Comparison of ENCODE assay signal across 8 cellular contexts in the genomic region with DNA sequence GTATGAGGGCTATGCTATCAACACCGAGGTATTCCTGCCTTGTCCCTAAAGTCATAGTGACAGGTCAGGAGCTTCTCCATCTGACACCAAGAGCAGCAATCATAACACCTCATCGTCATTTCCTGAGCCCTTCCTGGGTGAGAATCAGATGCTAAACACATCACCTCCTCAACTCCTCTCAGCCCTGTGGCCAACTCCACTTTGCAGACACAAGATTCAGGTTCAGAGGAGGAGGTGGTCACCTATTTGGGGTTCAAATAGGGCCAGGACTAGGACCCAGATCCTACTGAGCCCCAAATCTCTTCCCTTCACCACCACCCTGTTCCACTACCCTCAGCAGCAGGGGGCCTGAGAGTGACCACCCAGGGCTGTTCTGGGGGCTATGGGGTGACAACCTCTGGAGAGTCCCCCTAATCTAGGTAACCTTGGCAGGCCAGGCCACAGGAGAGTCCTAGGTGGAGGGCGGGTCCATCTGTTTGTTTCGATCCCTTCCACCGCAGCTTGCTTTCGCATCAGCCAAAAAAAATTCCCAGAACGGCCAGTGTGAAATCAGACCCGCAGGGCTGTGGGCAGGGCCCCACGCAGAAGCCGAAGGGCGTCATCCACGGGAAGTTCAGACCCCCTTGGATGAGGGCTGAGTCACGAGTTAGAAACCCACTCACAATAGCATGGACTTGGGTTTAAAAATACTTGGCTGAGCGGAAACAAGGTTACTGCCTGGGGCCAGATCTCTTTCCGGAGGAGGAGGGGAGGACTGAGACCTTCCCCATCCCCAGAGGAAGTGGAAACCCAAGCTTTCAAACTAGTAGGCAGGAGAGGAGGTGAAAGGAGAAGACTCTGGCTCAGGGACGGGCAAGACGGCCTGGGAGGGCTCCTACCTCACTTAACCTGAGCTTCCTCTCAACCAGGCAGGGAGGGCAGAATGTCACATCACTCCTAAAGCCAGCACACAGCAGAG. TPM values are rescaled to one million over a fixed set of nuclear protein-coding genes. Genes with fewer than 3 reads are reported as not detected.
A peak's percentile ranks its signal among the peaks of the same experiment; 100 is the strongest.
DNase-seq lines count a peak whose midpoint lies in the region; ATAC-seq and TF ChIP-seq lines count a peak whose summit lies in the region.

No MANE protein-coding gene starts in this region.

- 0 out of 2 replicates have a peak, but pooled peaks cover 4% of the 10 kb centered on the region for H3K4me1 ChIP-seq in Caco-2

- TF ChIP-seq CTCF in chondrocyte (IDR thresholded peaks at IDR 0.05) (no peak), mesothelial cell of epicardium (IDR thresholded peaks at IDR 0.05; ENCODE audit: unreplicated experiment) (no peak), Caco-2 (IDR thresholded peaks at IDR 0.05; ENCODE audit: insufficient read depth in 1 of 2, low read depth in 1 of 2, low read length in 1 of 2, severe bottlenecking in 1 of 2, unreplicated experiment in 1 of 2) (no peak)

- H3K4me3 Mint-ChIP-seq in T-helper 17 cell (peak overlapping the region; percentile 94), chondrocyte (ENCODE audit: unreplicated experiment) (peak overlapping the region; percentile 49), mesothelial cell of epicardium (no peak overlapping the region), Caco-2 (ENCODE audit: unreplicated experiment) (no peak overlapping the region)

- H3K36me3 ChIP-seq in Caco-2 (ENCODE audit: control insufficient read depth, insufficient read depth, low read length), result no peaks in the 10 kb centered on the region

- no peaks in the 10 kb centered on the region for H3K9me3 Mint-ChIP-seq in chondrocyte (ENCODE audit: low read depth)
- peaks cover 5% of the 10 kb centered on the region for H3K9me3 Mint-ChIP-seq in mesothelial cell of epicardium
- no peaks in the 10 kb centered on the region for H3K9me3 Mint-ChIP-seq in Caco-2 (ENCODE audit: unreplicated experiment)

- H3K27me3 Mint-ChIP-seq in T-helper 17 cell, result no peaks in the 10 kb centered on the region
- H3K27me3 Mint-ChIP-seq in chondrocyte (ENCODE audit: low read depth), result no peaks in the 10 kb centered on the region
- H3K27me3 Mint-ChIP-seq in mesothelial cell of epicardium (ENCODE audit: low read depth), result no peaks in the 10 kb centered on the region
- no peaks in the 10 kb centered on the region for H3K27me3 Mint-ChIP-seq in Caco-2 (ENCODE audit: insufficient read depth, unreplicated experiment)

- H3K9me3 ChIP-seq in T-helper 17 cell (ENCODE audit: control insufficient read depth, low read length, poor library complexity, severe bottlenecking) (no peaks in the 10 kb centered on the region), Caco-2 (peaks cover 7% of the 10 kb centered on the region; the same call in 1 of the 2 replicates)

- H3K27me3 ChIP-seq in Caco-2 (replicated peaks; ENCODE audit: control insufficient read depth, insufficient read depth, low read length), result no peaks in the 10 kb centered on the region

- peak overlapping the region; percentile 96 for H3K27ac Mint-ChIP-seq in T-helper 17 cell
- peak overlapping the region; percentile 89 for H3K27ac Mint-ChIP-seq in chondrocyte (ENCODE audit: unreplicated experiment)
- peak overlapping the region; percentile 2 for H3K27ac Mint-ChIP-seq in mesothelial cell of epicardium
- no peak overlapping the region for H3K27ac Mint-ChIP-seq in Caco-2 (ENCODE audit: unreplicated experiment)

- peak; percentile 33 for ATAC-seq in HG03066 (IDR thresholded peaks at IDR 0.05; ENCODE audit: low read depth, unreplicated experiment)
- peak; percentile 48 for ATAC-seq in T-helper 17 cell
- no peak for ATAC-seq in GM18520 (IDR thresholded peaks at IDR 0.05; ENCODE audit: unreplicated experiment)

- H3K36me3 Mint-ChIP-seq in T-helper 17 cell (ENCODE audit: low read depth), result peaks cover 5% of the 10 kb centered on the region
- no peaks in the 10 kb centered on the region for H3K36me3 Mint-ChIP-seq in chondrocyte (ENCODE audit: low read depth)
- H3K36me3 Mint-ChIP-seq in mesothelial cell of epicardium, result peaks cover 5% of the 10 kb centered on the region
- no peaks in the 10 kb centered on the region for H3K36me3 Mint-ChIP-seq in Caco-2 (ENCODE audit: insufficient read depth, unreplicated experiment)

- H3K4me1 Mint-ChIP-seq in T-helper 17 cell (peaks cover 66% of the 10 kb centered on the region), chondrocyte (ENCODE audit: low read depth) (peaks cover 51% of the 10 kb centered on the region), mesothelial cell of epicardium (peaks cover 13% of the 10 kb centered on the region), Caco-2 (ENCODE audit: low read depth, unreplicated experiment) (no peaks in the 10 kb centered on the region)

- CTCF ChIA-PET in Caco-2 (lab: Charles Lee), result no interaction called here

- intact Hi-C loops in Caco-2 (cut with micrococcal nuclease; ENCODE audit: unreplicated experiment), result no loop called here

- no TSS peak for BruUV-seq in Caco-2 (replicated peaks; lab: Mats Ljungman, UMichigan)

- TF ChIP-seq POLR2A in GM18526 (IDR thresholded peaks at IDR 0.05; ENCODE audit: extremely low read depth, insufficient read length), result peak; percentile 37

- no peak overlapping the region for H3K4me3 ChIP-seq in Caco-2 (ENCODE audit: low read depth, low read length)

- POLR2A ChIA-PET in Caco-2 (lab: Charles Lee), result no interaction called here

- peak in 2 of 3 donors; percentile 34 to 53 for DNase-seq in T-helper 17 cell
- no peak for DNase-seq in chondrocyte (ENCODE audit: low spot score)
- no peak for DNase-seq in mesothelial cell of epicardium (ENCODE audit: low spot score in 2 of 2, unreplicated experiment in 2 of 2)
- DNase-seq in Caco-2, result no peak
- DNase-seq in DMS79 (lab: John Stamatoyannopoulos, UW), result no peak

RNA-seq across cellular contexts. Expression of a gene that starts 8.7 kb away (rescaled TPM):
- total RNA-seq in T-helper 17 cell (100 to 1,000 TPM; 403 to 408 TPM), chondrocyte (32.9 to 52.7 TPM (median 45.9 TPM) in 3 replicates), mesothelial cell of epicardium (15.5 to 16.6 TPM (median 16.0 TPM) in 3 replicates), Caco-2 (2022) (10.3 and 15.6 TPM in 2 replicates)

RNA-seq across cellular contexts. Expression of a gene that starts 14.7 kb away (rescaled TPM):
- total RNA-seq in T-helper 17 cell (not detected), chondrocyte (not detected in 3 replicates), mesothelial cell of epicardium (not detected in 3 replicates), Caco-2 (2022) (not detected in 2 replicates)

Comparison
In these comparisons a context has a peak if more than half of its experiments do, and no peak if none do; other contexts are left out.
1. DNase-seq: peak in T-helper 17 cell (2 of 3); none in chondrocyte (single experiment), mesothelial cell of epicardium (0 of 2), Caco-2 (0 of 2) and DMS79 (single experiment).
2. H3K4me3 Mint-ChIP-seq: peak in T-helper 17 cell (single experiment) and chondrocyte (single experiment); none in mesothelial cell of epicardium (single experiment) and Caco-2 (single experiment).